24 cellular contexts compared by ENCODE assay signal in genomic region chr11:31218847-31219246, GRCh38.
DNase-seq lines count a peak whose midpoint lies in the region; ATAC-seq, FAIRE-seq and TF ChIP-seq lines count a peak whose summit lies in the region.
"Had no signal": no experiment of that assay in that cellular context is flagged by ENCODE, and none has a peak within 500 bp of the region (broad histone marks: within the 10 kb centered on the region; RNA-seq: fewer than 3 reads in every experiment).

No MANE protein-coding gene starts in this region.

- intact Hi-C loops in mammary epithelial cell (cut with micrococcal nuclease): no loop called here

- 0% methylated on average over 2 of the region's 2 CpGs for WGBS in mammary epithelial cell (ENCODE audit: low coverage, missing lambda C conversion rate)

- H3K9ac ChIP-seq in mammary epithelial cell (ENCODE audit: insufficient read depth, low read length): no peak overlapping the region

- H4K20me1 ChIP-seq in mammary epithelial cell (ENCODE audit: insufficient read depth, low read length): no peaks in the 10 kb centered on the region

- H3K27ac ChIP-seq in mammary epithelial cell (ENCODE audit: insufficient read depth, low read depth, low read length) (no peak overlapping the region), foreskin keratinocyte (no peak overlapping the region)
- H3K27ac ChIP-seq: HL-60 had no signal

- FAIRE-seq in urothelium cell line (lab: Jason Lieb, UNC): no peak

- H3K27me3 ChIP-seq in mammary epithelial cell (ENCODE audit: insufficient read depth, low read length) (no peaks in the 10 kb centered on the region), foreskin keratinocyte (no peaks in the 10 kb centered on the region)
- H3K27me3 ChIP-seq: BE2C had no signal

- H3K4me3 ChIP-seq in mammary epithelial cell (replicated peaks in 1 of 3; ENCODE audit: insufficient read depth in 1 of 3, low read depth in 2 of 3, low read length in 3 of 3): no peak overlapping the region

- H3K4me2 ChIP-seq in mammary epithelial cell (ENCODE audit: insufficient read depth, low read depth, low read length): peak overlapping the region; percentile 40

- no peaks in the 10 kb centered on the region for H3K79me2 ChIP-seq in mammary epithelial cell (ENCODE audit: insufficient read depth, low read length)

- in situ Hi-C loops in mammary epithelial cell (cut with MboI; ENCODE audit: low sequenced_read_pairs in 2 of 2): no loop called here

- peak; percentile 71 for DNase-seq in NCI-H2171 treated with DMSO at 0.1 percent for 48 hours (lab: John Stamatoyannopoulos, UW)
- no peak for DNase-seq in NCI-H2171 (lab: John Stamatoyannopoulos, UW)
- DNase-seq in mammary epithelial cell: peak; percentile 73
- peak; percentile 71 to 84 for DNase-seq in foreskin keratinocyte
- DNase-seq in ureter (ENCODE audit: low spot score): peak; percentile 47
- DNase-seq in urothelium cell line (ENCODE audit: low spot score): no peak
- no peak for DNase-seq in NCI-H1105 treated with DMSO at 0.1 percent for 48 hours (lab: John Stamatoyannopoulos, UW)
- DNase-seq: 8988T; ACHN; BE2C; Calu3; GOT3; NCI-H1092; NCI-H1436; NCI-H187; NCI-H2081 treated with DMSO at 0.1 percent for 48 hours; NCI-H524 treated with DMSO at 0.1 percent for 48 hours; NCI-H82; NK-92 treated with Interleukin-12 subunit alpha and Interleukin-12 subunit beta, amount 100 ng/mL, for 24 hours; PC-3; SHP77 had no signal

- TF ChIP-seq CTCF in mammary epithelial cell (conservative IDR thresholded peaks at IDR 0.05 in 1 of 2, IDR thresholded peaks at IDR 0.05 in 1 of 2; ENCODE audit: extremely low read depth in 1 of 2, insufficient read depth in 1 of 2, low read depth in 1 of 2, low read length in 2 of 2): no peak
- TF ChIP-seq CTCF in foreskin keratinocyte (conservative IDR thresholded peaks at IDR 0.05): no peak

- CTCF ChIA-PET in mammary epithelial cell (lab: Charles Lee; ENCODE audit: low non-redundant PET): interaction anchor here (0.9 kb wide), 1 partner anchor 112 kb away, joined by 5 read pairs; no protein-coding TSS in a partner anchor

- no TSS peak for BruUV-seq in mammary epithelial cell (replicated peaks; lab: Mats Ljungman, UMichigan)

- H3K4me1 ChIP-seq in mammary epithelial cell (ENCODE audit: insufficient read depth, low read length): peaks cover 8% of the 10 kb centered on the region
- no peaks in the 10 kb centered on the region for H3K4me1 ChIP-seq in foreskin keratinocyte
- H3K4me1 ChIP-seq: BE2C had no signal

- dilution Hi-C loops in mammary epithelial cell (cut with HindIII; ENCODE audit: low sequenced_read_pairs): no loop called here

- ATAC-seq in foreskin keratinocyte: peak; percentile 93
- no peak for ATAC-seq in HG02588 (IDR thresholded peaks at IDR 0.05; ENCODE audit: unreplicated experiment)
- ATAC-seq: HCT116, PC-3 had no signal

- peak overlapping the region; percentile 17 for H2AFZ ChIP-seq in mammary epithelial cell (ENCODE audit: low read depth, low read length)

- no peaks in the 10 kb centered on the region for H3K9me3 ChIP-seq in mammary epithelial cell (replicated peaks; ENCODE audit: insufficient read depth, low read length)
- H3K9me3 ChIP-seq: BE2C had no signal

- H3K36me3 ChIP-seq in mammary epithelial cell (ENCODE audit: insufficient read depth, low read length): no peaks in the 10 kb centered on the region
- H3K36me3 ChIP-seq: BE2C had no signal

Comparison
In these comparisons a context has a peak if more than half of its experiments do, and no peak if none do; other contexts are left out.
1. DNase-seq: peak in NCI-H2171 treated with DMSO at 0.1 percent for 48 hours (single experiment), mammary epithelial cell (single experiment), foreskin keratinocyte (2 of 2) and ureter (single experiment); none in NCI-H2171 (single experiment), urothelium cell line (single experiment) and NCI-H1105 treated with DMSO at 0.1 percent for 48 hours (single experiment).